ENCODE assay signal across 8 cellular contexts in the genomic region with DNA sequence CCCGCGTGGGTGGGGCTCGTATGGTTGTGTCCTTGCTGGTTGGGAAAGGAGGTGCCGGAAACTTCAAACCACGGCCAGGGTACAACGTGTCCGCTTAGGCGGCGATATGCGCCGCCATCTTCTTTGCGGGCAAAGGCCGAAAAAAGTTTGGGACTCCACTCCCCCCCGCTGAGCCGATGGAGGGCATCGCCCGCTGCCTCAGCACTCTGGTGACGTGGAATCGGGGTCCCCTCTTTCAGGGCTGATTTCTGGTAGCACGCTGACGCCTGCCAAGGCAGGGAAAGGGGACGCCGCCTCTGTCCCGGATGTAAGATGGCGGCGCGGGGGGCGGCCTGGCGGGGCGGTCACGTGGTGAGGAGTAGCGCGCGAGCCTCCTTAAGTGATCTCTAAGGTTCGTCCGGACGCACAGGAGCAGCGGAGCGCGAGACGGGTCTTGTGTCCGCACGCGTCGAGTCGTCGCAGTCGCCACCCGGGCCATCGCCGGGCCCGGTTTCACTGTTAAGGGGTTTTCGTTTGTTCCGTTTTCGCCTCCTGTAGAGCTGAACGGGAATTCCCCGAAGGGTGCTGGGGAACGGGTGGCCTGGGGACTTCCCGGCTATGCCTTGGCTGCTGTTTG.
DNase-seq lines count a peak whose midpoint lies in the region; ATAC-seq, FAIRE-seq and TF ChIP-seq lines count a peak whose summit lies in the region.

No MANE protein-coding gene starts in this region.

- no peaks in the 10 kb centered on the region for H3F3A ChIP-seq in neural cell (ENCODE audit: insufficient read depth, low read length, poor library complexity, severe bottlenecking)

- H3K4me2 ChIP-seq in neural cell (ENCODE audit: low read length), result peak overlapping the region; percentile 61

- no peaks in the 10 kb centered on the region for H4K20me1 ChIP-seq in neural cell (ENCODE audit: insufficient read depth)

- no peaks in the 10 kb centered on the region for H3K27me3 Mint-ChIP-seq in stimulated activated naive CD8-positive, alpha-beta T cell treated with anti-CD3 and anti-CD28 coated beads, Interleukin-15, amount 100 ng/mL, for 72 hours

- peak overlapping the region; percentile 80 for H3K4me3 ChIP-seq in neural cell (ENCODE audit: low read length)

- H3K27ac ChIP-seq in RWPE1 (peak overlapping the region; percentile 100), neural cell (ENCODE audit: low read length) (peak overlapping the region; percentile 96)

- peak overlapping the region; percentile 100 for H3K27ac Mint-ChIP-seq in stimulated activated naive CD8-positive, alpha-beta T cell treated with anti-CD3 and anti-CD28 coated beads, Interleukin-15, amount 100 ng/mL, for 72 hours

- TF ChIP-seq CTCF in RWPE1 (conservative IDR thresholded peaks at IDR 0.05; ENCODE audit: low read depth), result no peak
- TF ChIP-seq CTCF in neural cell (IDR thresholded peaks at IDR 0.05; ENCODE audit: poor library complexity, severe bottlenecking), result no peak

- POLR2A ChIA-PET in RWPE1 (lab: Yijun Ruan, JAX; ENCODE audit: low non-redundant PET), result interaction anchor here (0.6 kb wide), 1 partner anchor 23 kb away, joined by 6 read pairs; no protein-coding TSS in a partner anchor

- H3K9ac ChIP-seq in neural cell (ENCODE audit: low read length), result peak overlapping the region; percentile 95

- peaks cover 38% of the 10 kb centered on the region for H3K79me2 ChIP-seq in neural cell (replicated peaks; ENCODE audit: insufficient read depth, low read length)

- FAIRE-seq in H54 (lab: Jason Lieb, UNC), result peak; percentile 93

- H3K9me3 ChIP-seq in neural cell (ENCODE audit: low read length), result no peaks in the 10 kb centered on the region

- peak; percentile 96 for TF ChIP-seq POLR2A in H54 (IDR thresholded peaks at IDR 0.05; ENCODE audit: low read depth, low read length)

- H3K9me3 Mint-ChIP-seq in stimulated activated naive CD8-positive, alpha-beta T cell treated with anti-CD3 and anti-CD28 coated beads, Interleukin-15, amount 100 ng/mL, for 72 hours, result no peaks in the 10 kb centered on the region

- DNase-seq in EL (peak; percentile 94), H54 (ENCODE audit: insufficient read length, low spot score) (peak; percentile 70), LoVo (ENCODE audit: low spot score) (peak; percentile 95), RWPE1 (ENCODE audit: low spot score) (peak; percentile 72), fibroblast of the conjunctiva (ENCODE audit: low read depth) (peak; percentile 84)
- DNase-seq in activated effector memory CD4-positive, alpha-beta T cell treated with Interleukin-2 at 50 U/mL for 16 hours, result peak; percentile 81
- DNase-seq in stimulated activated naive CD8-positive, alpha-beta T cell treated with anti-CD3 and anti-CD28 coated beads, Interleukin-15, amount 100 ng/mL, for 72 hours, result peak; percentile 91 to 92

- H3K4me1 Mint-ChIP-seq in stimulated activated naive CD8-positive, alpha-beta T cell treated with anti-CD3 and anti-CD28 coated beads, Interleukin-15, amount 100 ng/mL, for 72 hours, result peaks cover 47% of the 10 kb centered on the region

- TF ChIP-seq RAD21 in neural cell (conservative IDR thresholded peaks at IDR 0.05), result no peak

- peak overlapping the region; percentile 82 to 96 for H3K4me3 Mint-ChIP-seq in stimulated activated naive CD8-positive, alpha-beta T cell treated with anti-CD3 and anti-CD28 coated beads, Interleukin-15, amount 100 ng/mL, for 72 hours

- peak overlapping the region; percentile 72 for H2AFZ ChIP-seq in neural cell (ENCODE audit: low read depth, low read length)

- peak; percentile 81 for ATAC-seq in stimulated activated naive CD8-positive, alpha-beta T cell treated with anti-CD3 and anti-CD28 coated beads, Interleukin-15, amount 100 ng/mL, for 72 hours

- no peaks in the 10 kb centered on the region for H3K9me2 ChIP-seq in neural cell (ENCODE audit: insufficient read depth, low read length)

- H3K36me3 ChIP-seq in neural cell (ENCODE audit: insufficient read depth, low read length), result no peaks in the 10 kb centered on the region

- H3K27me3 ChIP-seq in neural cell (ENCODE audit: insufficient read depth, low read depth, low read length), result no peaks in the 10 kb centered on the region

- TF ChIP-seq EP300 in neural cell (conservative IDR thresholded peaks at IDR 0.05; ENCODE audit: poor library complexity, severe bottlenecking), result no peak

- CTCF ChIA-PET in RWPE1 (lab: Yijun Ruan, JAX), result interaction anchor here (1.1 to 1.8 kb wide), 2 partner anchors 192 to 392 kb away, joined by 3 to 13 read pairs; no protein-coding TSS in a partner anchor

TF ChIP-seq in neural cell, 6 proteins besides CTCF, POLR2A, EP300 and RAD21:
- TF ChIP-seq MXI1 (conservative IDR thresholded peaks at IDR 0.05; ENCODE audit: poor library complexity, severe bottlenecking), result peak; percentile 94
- no peak for TF ChIP-seq EZH2 (IDR thresholded peaks at IDR 0.05; ENCODE audit: borderline replicate concordance, insufficient read depth, low read length, poor library complexity, severe bottlenecking)
- TF ChIP-seq SMC3 (conservative IDR thresholded peaks at IDR 0.05; ENCODE audit: poor library complexity), result no peak
- TF ChIP-seq, protein P1, sequence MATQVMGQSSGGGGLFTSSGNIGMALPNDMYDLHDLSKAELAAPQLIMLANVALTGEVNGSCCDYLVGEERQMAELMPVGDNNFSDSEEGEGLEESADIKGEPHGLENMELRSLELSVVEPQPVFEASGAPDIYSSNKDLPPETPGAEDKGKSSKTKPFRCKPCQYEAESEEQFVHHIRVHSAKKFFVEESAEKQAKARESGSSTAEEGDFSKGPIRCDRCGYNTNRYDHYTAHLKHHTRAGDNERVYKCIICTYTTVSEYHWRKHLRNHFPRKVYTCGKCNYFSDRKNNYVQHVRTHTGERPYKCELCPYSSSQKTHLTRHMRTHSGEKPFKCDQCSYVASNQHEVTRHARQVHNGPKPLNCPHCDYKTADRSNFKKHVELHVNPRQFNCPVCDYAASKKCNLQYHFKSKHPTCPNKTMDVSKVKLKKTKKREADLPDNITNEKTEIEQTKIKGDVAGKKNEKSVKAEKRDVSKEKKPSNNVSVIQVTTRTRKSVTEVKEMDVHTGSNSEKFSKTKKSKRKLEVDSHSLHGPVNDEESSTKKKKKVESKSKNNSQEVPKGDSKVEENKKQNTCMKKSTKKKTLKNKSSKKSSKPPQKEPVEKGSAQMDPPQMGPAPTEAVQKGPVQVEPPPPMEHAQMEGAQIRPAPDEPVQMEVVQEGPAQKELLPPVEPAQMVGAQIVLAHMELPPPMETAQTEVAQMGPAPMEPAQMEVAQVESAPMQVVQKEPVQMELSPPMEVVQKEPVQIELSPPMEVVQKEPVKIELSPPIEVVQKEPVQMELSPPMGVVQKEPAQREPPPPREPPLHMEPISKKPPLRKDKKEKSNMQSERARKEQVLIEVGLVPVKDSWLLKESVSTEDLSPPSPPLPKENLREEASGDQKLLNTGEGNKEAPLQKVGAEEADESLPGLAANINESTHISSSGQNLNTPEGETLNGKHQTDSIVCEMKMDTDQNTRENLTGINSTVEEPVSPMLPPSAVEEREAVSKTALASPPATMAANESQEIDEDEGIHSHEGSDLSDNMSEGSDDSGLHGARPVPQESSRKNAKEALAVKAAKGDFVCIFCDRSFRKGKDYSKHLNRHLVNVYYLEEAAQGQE (IDR thresholded peaks at IDR 0.05; ENCODE audit: borderline replicate concordance), result peak; percentile 43
- peak; percentile 90 for TF ChIP-seq TAF1 (IDR thresholded peaks at IDR 0.05; ENCODE audit: low read depth)
- TF ChIP-seq POLR2AphosphoS5 (IDR thresholded peaks at IDR 0.05), result peak; percentile 95

Comparison
In these comparisons a context has a peak if more than half of its experiments do, and no peak if none do; other contexts are left out.
1. Peak in every context shown above with its lines: DNase-seq, ATAC-seq, H3K4me3 ChIP-seq and H3K27ac ChIP-seq.